Comparison of ENCODE assay signal across 19 cellular contexts in genomic region chr1:31259746-31260145, GRCh38. TPM values are rescaled to one million over a fixed set of nuclear protein-coding genes. Genes with fewer than 3 reads are reported as not detected.
"Had no signal": no experiment of that assay in that cellular context is flagged by ENCODE, and none has a peak within 500 bp of the region (broad histone marks: within the 10 kb centered on the region; RNA-seq: fewer than 3 reads in every experiment).

No MANE protein-coding gene starts in this region.

- H3K4me2 ChIP-seq: hepatocyte had no signal

- H3K4me3 ChIP-seq: esophagus muscularis mucosa, hepatocyte, skin epidermis had no signal

- H3K4me1 ChIP-seq: foreskin keratinocyte had no signal

- H3K4me1 Mint-ChIP-seq: naive thymus-derived CD8-positive, alpha-beta T cell had no signal

- H3K79me2 ChIP-seq: hepatocyte had no signal

- H2AFZ ChIP-seq: hepatocyte had no signal

- H3K27ac ChIP-seq: epithelial cell of prostate, esophagus muscularis mucosa, foreskin keratinocyte, hepatocyte, neutrophil, skin epidermis had no signal

- H3K9me3 Mint-ChIP-seq: naive thymus-derived CD8-positive, alpha-beta T cell had no signal

- ATAC-seq: foreskin keratinocyte; naive thymus-derived CD8-positive, alpha-beta T cell; sciatic nerve had no signal

- H3K27me3 ChIP-seq: esophagus muscularis mucosa, foreskin keratinocyte, hepatocyte, neutrophil had no signal

- H3K27me3 Mint-ChIP-seq: naive thymus-derived CD8-positive, alpha-beta T cell had no signal

- H3K4me3 Mint-ChIP-seq: naive thymus-derived CD8-positive, alpha-beta T cell had no signal

- DNase-seq: effector memory CD4-positive, alpha-beta T cell; foreskin keratinocyte; head of caudate nucleus; kidney glomerular epithelial cell; mammary epithelial cell; naive thymus-derived CD8-positive, alpha-beta T cell; stimulated activated CD4-positive, alpha-beta T cell treated with anti-CD3 and anti-CD28 coated beads, Interleukin-2, amount 100 ng/mL, for 24 hours; stimulated activated CD4-positive, alpha-beta T cell treated with anti-CD3 and anti-CD28 coated beads, Interleukin-4, amount 100 ng/mL, for 4 hours; stimulated activated naive CD4-positive, alpha-beta T cell treated with Interleukin-2 at 50 U/mL for 16 hours; trophoblast cell had no signal

- H3K9me3 ChIP-seq: esophagus muscularis mucosa, neutrophil had no signal

RNA-seq across cellular contexts. Expression of gene NKAIN1, which starts 20.1 kb away (rescaled TPM):
- total RNA-seq: esophagus muscularis mucosa; foreskin keratinocyte; mesenteric fat pad; naive thymus-derived CD8-positive, alpha-beta T cell; osteoblast; pulmonary artery endothelial cell had no signal
- polyA plus RNA-seq: foreskin keratinocyte; naive thymus-derived CD8-positive, alpha-beta T cell had no signal
